10 cellular contexts compared by ENCODE assay signal in the genomic region with DNA sequence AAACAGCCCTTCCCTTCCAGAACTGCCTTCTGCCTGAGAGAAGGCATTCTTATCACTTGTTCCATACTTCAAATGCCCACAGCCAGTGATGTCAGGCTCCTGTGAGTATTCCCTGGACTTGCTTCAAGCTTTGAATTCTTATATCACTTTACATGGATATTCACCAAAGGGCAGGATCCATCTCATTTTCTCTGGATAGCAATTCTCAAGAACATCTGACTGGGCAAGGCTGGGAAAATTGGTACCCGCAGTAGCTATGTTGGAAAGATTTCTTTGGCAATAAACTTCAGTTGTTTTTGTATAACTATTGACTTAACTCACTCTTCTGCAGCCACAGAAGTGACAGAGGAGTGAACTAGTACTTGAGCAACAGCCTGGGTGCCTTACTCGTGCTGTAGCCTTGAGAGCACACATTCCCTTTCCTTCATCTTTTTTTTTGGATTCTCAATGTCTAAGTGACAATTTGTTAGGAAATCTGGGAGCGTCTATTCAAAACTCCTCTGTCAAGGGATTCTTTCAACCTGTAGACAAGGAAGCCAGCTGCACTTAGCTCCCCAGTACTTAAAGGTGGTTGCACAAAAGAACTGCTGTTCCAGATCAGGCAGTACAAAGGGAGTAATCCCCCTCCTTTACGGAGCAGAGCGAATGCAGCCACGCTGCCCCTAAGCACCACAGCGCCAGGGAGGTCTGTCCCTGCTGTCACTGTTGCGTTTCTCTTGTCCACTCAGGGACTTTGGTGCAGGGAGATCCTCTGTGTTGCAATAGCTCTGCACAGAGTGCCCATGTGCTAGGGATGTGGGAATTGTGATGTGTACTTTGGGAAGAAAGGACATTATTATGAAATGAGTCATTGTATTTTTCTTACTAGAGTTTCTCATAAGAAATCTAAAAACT.
DNase-seq lines count a peak whose midpoint lies in the region; ATAC-seq, FAIRE-seq and TF ChIP-seq lines count a peak whose summit lies in the region.
"Had no signal": no experiment of that assay in that cellular context is flagged by ENCODE, and none has a peak within 500 bp of the region (broad histone marks: within the 10 kb centered on the region; RNA-seq: fewer than 3 reads in every experiment).

No MANE protein-coding gene starts in this region.

- H3K27ac Mint-ChIP-seq in central memory CD8-positive, alpha-beta T cell (ENCODE audit: low read depth): peak overlapping the region; percentile 24
- H3K27ac Mint-ChIP-seq: natural killer cell treated with Interleukin-12 subunit alpha and Interleukin-12 subunit beta and Interleukin-15 and Interleukin-18, amount 100 ng/mL, for 72 hours had no signal

- H3K4me3 ChIP-seq in HepG2 (replicated peaks in 1 of 3; ENCODE audit: insufficient read depth in 1 of 3, low read depth in 2 of 3, low read length in 3 of 3) (peak overlapping the region; percentile 6 to 54 (median 9); a peak in 3 of 6 replicates), tibial artery (peak overlapping the region; percentile 11 to 33), BE2C (ENCODE audit: low read depth, low read length) (no peak overlapping the region)

- H3K27me3 Mint-ChIP-seq in central memory CD8-positive, alpha-beta T cell: no peaks in the 10 kb centered on the region
- H3K27me3 Mint-ChIP-seq: natural killer cell treated with Interleukin-12 subunit alpha and Interleukin-12 subunit beta and Interleukin-15 and Interleukin-18, amount 100 ng/mL, for 72 hours had no signal

- BruUV-seq in HepG2 (replicated peaks; lab: Mats Ljungman, UMichigan): TSS peak; percentile 98

- peak; percentile 61 for TF ChIP-seq CTCF in HepG2 (CRISPR knock-in tag; IDR thresholded peaks at IDR 0.05)
- TF ChIP-seq CTCF in tibial artery (IDR thresholded peaks at IDR 0.05): no peak
- no peak for TF ChIP-seq CTCF in BE2C (IDR thresholded peaks at IDR 0.05; ENCODE audit: low read depth, low read length)

- CTCF ChIA-PET in HepG2 (lab: Yijun Ruan, JAX; ENCODE audit: low intra/inter-chr PET ratio, low total read pairs): no interaction called here

- peaks cover under 1 to 7% of the 10 kb centered on the region in 2 experiments; a peak in 4 of 5 replicates for H3K36me3 ChIP-seq in HepG2 (replicated peaks in 1 of 2; ENCODE audit: control insufficient read depth in 1 of 2, insufficient read depth in 2 of 2, low read length in 2 of 2)
- no peaks in the 10 kb centered on the region for H3K36me3 ChIP-seq in tibial artery
- no peaks in the 10 kb centered on the region for H3K36me3 ChIP-seq in BE2C

- no peak for ATAC-seq in central memory CD8-positive, alpha-beta T cell (replicated peaks; ENCODE audit: extremely low read depth, poor library complexity, severe bottlenecking)
- peak; percentile 100 for ATAC-seq in HepG2
- no peak for ATAC-seq in GM19328 (IDR thresholded peaks at IDR 0.05; ENCODE audit: unreplicated experiment)
- no peak for ATAC-seq in GM18870 (IDR thresholded peaks at IDR 0.05; ENCODE audit: unreplicated experiment)

- H2AFZ ChIP-seq in HepG2 (ENCODE audit: low read length): no peak overlapping the region

- H3K27me3 ChIP-seq in HepG2 (ENCODE audit: control insufficient read depth in 1 of 2, insufficient read depth in 2 of 2, low read length in 2 of 2): no peaks in the 10 kb centered on the region
- H3K27me3 ChIP-seq in tibial artery: no peaks in the 10 kb centered on the region
- no peaks in the 10 kb centered on the region for H3K27me3 ChIP-seq in BE2C

- H3K4me3 Mint-ChIP-seq in central memory CD8-positive, alpha-beta T cell: no peak overlapping the region
- H3K4me3 Mint-ChIP-seq: natural killer cell treated with Interleukin-12 subunit alpha and Interleukin-12 subunit beta and Interleukin-15 and Interleukin-18, amount 100 ng/mL, for 72 hours had no signal

- H4K20me1 ChIP-seq in HepG2 (ENCODE audit: insufficient read depth, low read length): no peaks in the 10 kb centered on the region

- TF ChIP-seq EP300 in HepG2 (IDR thresholded peaks at IDR 0.05; ENCODE audit: low read depth in 2 of 2, low read length in 2 of 2): peak; percentile 87 to 97; a peak in 3 of 4 replicates
- peak; percentile 96 for TF ChIP-seq EP300 in HepG2 (CRISPR knock-in tag; IDR thresholded peaks at IDR 0.05; ENCODE audit: borderline replicate concordance)

- peak; percentile 62 to 83 for TF ChIP-seq POLR2A in HepG2 (IDR thresholded peaks at IDR 0.05; ENCODE audit: insufficient read depth in 1 of 2, low read depth in 2 of 2, low read length in 2 of 2)

- peak overlapping the region; percentile 76 for H3K27ac ChIP-seq in HepG2 (ENCODE audit: extremely low read length, insufficient read depth, low read length)
- peak overlapping the region; percentile 88 to 91 for H3K27ac ChIP-seq in tibial artery
- H3K27ac ChIP-seq: VCaP had no signal

- POLR2A ChIA-PET in HepG2 (lab: Yijun Ruan, JAX): interaction anchor here (0.9 to 4.3 kb wide), 10 partner anchors 11 to 169 kb away, joined by 3 to 43 read pairs (median 4); partner anchors contain the start of genes JAG1, MKKS and SLX4IP

- H3K9me3 ChIP-seq in HepG2 (ENCODE audit: low read length): no peaks in the 10 kb centered on the region
- H3K9me3 ChIP-seq in tibial artery: no peaks in the 10 kb centered on the region
- H3K9me3 ChIP-seq in BE2C: no peaks in the 10 kb centered on the region

- TF ChIP-seq RAD21 in HepG2 (CRISPR knock-in tag; IDR thresholded peaks at IDR 0.05): peak; percentile 60; the same call in 1 of the 2 replicates

- H3K4me2 ChIP-seq in HepG2 (ENCODE audit: low read depth, low read length): peak overlapping the region; percentile 75

- 6% methylated on average over 8 of the region's 8 CpGs for WGBS in HepG2 (ENCODE audit: low lambda C conversion rate)

- intact Hi-C loops in HepG2 (cut with micrococcal nuclease; ENCODE audit: unreplicated experiment) (loop anchor here (1.0 to 2.0 kb wide), 3 partner anchors 39 to 67 kb away; no protein-coding TSS in a partner anchor), tibial artery (cut with DNase I; ENCODE audit: low total_unique reads) (no loop called here)

- in situ Hi-C loops in HepG2 (cut with HindIII; ENCODE audit: extremely low pct_ligation_motif_present, low pct_unique_long_range_greater_than_20kb): no loop called here

- peaks cover 31% of the 10 kb centered on the region for H3K4me1 ChIP-seq in HepG2 (ENCODE audit: insufficient read depth, low read length)
- H3K4me1 ChIP-seq in tibial artery: peaks cover 6 to 71% (median 32%) of the 10 kb centered on the region in 4 donors
- no peaks in the 10 kb centered on the region for H3K4me1 ChIP-seq in BE2C

- H3K4me1 Mint-ChIP-seq in central memory CD8-positive, alpha-beta T cell: no peaks in the 10 kb centered on the region

- no peaks in the 10 kb centered on the region for H3K9me3 Mint-ChIP-seq in central memory CD8-positive, alpha-beta T cell
- H3K9me3 Mint-ChIP-seq: natural killer cell treated with Interleukin-12 subunit alpha and Interleukin-12 subunit beta and Interleukin-15 and Interleukin-18, amount 100 ng/mL, for 72 hours had no signal

- DNase-seq in M059J (ENCODE audit: low read depth) (peak; percentile 94), HepG2 (ENCODE audit: low spot score) (peak; percentile 99), tibial artery (peak; percentile 87 to 91), BE2C (no peak)
- no peak for DNase-seq in central memory CD8-positive, alpha-beta T cell (ENCODE audit: low spot score in 2 of 2)
- DNase-seq in effector CD4-positive, alpha-beta T cell: no peak

- peak overlapping the region; percentile 66 for H3K9ac ChIP-seq in HepG2 (ENCODE audit: insufficient read depth, low read depth, low read length)

- H3K36me3 Mint-ChIP-seq in central memory CD8-positive, alpha-beta T cell (ENCODE audit: insufficient read depth): peaks cover 9% of the 10 kb centered on the region

- peak; percentile 97 for FAIRE-seq in HepG2 (lab: Jason Lieb, UNC)

- no peaks in the 10 kb centered on the region for H3K79me2 ChIP-seq in HepG2 (ENCODE audit: insufficient read depth, low read length)

TF ChIP-seq in HepG2, 621 proteins besides CTCF, POLR2A, EP300 and RAD21 (continues in another document):
- TF ChIP-seq, protein P1, sequence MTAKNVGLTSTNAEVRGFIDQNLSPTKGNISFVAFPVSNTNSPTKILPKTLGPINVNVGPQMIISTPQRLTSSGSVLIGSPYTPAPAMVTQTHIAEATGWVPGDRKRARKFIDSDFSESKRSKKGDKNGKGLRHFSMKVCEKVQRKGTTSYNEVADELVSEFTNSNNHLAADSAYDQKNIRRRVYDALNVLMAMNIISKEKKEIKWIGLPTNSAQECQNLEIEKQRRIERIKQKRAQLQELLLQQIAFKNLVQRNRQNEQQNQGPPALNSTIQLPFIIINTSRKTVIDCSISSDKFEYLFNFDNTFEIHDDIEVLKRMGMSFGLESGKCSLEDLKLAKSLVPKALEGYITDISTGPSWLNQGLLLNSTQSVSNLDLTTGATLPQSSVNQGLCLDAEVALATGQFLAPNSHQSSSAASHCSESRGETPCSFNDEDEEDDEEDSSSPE (CRISPR knock-in tag; IDR thresholded peaks at IDR 0.05): peak; percentile 76; the same call in 1 of the 2 replicates
- peak; percentile 99 for TF ChIP-seq PHF5A (CRISPR knock-in tag; IDR thresholded peaks at IDR 0.05; ENCODE audit: low read depth, unreplicated experiment)
- peak; percentile 83; the same call in 1 of the 2 replicates for TF ChIP-seq ZNF749 (CRISPR knock-in tag; IDR thresholded peaks at IDR 0.05; ENCODE audit: borderline replicate concordance)
- TF ChIP-seq, protein P2, sequence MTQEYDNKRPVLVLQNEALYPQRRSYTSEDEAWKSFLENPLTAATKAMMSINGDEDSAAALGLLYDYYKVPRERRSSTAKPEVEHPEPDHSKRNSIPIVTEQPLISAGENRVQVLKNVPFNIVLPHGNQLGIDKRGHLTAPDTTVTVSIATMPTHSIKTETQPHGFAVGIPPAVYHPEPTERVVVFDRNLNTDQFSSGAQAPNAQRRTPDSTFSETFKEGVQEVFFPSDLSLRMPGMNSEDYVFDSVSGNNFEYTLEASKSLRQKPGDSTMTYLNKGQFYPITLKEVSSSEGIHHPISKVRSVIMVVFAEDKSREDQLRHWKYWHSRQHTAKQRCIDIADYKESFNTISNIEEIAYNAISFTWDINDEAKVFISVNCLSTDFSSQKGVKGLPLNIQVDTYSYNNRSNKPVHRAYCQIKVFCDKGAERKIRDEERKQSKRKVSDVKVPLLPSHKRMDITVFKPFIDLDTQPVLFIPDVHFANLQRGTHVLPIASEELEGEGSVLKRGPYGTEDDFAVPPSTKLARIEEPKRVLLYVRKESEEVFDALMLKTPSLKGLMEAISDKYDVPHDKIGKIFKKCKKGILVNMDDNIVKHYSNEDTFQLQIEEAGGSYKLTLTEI (CRISPR knock-in tag; conservative IDR thresholded peaks at IDR 0.05): no peak
- TF ChIP-seq ZNF543 (CRISPR knock-in tag; IDR thresholded peaks at IDR 0.05): peak; percentile 92
- TF ChIP-seq NFKB2 (CRISPR knock-in tag; IDR thresholded peaks at IDR 0.05; ENCODE audit: borderline replicate concordance): peak; percentile 66; the same call in 1 of the 2 replicates
- no peak for TF ChIP-seq ZNF883 (CRISPR knock-in tag; IDR thresholded peaks at IDR 0.05; ENCODE audit: not compliant biosample characterization)
- TF ChIP-seq CAMTA2 (CRISPR knock-in tag; IDR thresholded peaks at IDR 0.05; ENCODE audit: borderline replicate concordance): no peak
- no peak for TF ChIP-seq ZNF589 (CRISPR knock-in tag; conservative IDR thresholded peaks at IDR 0.05)
- no peak for TF ChIP-seq REXO4 (CRISPR knock-in tag; IDR thresholded peaks at IDR 0.05; ENCODE audit: borderline replicate concordance)
- peak; percentile 82 for TF ChIP-seq ZNF317 (CRISPR knock-in tag; IDR thresholded peaks at IDR 0.05)

Comparison
In these comparisons a context has a peak if more than half of its experiments do, and no peak if none do; other contexts are left out.
1. DNase-seq: peak in M059J (single experiment), HepG2 (single experiment) and tibial artery (2 of 2); none in central memory CD8-positive, alpha-beta T cell (0 of 2), BE2C (single experiment) and effector CD4-positive, alpha-beta T cell (single experiment).